ENCODE assay signal across 1 cellular context in the genomic region with DNA sequence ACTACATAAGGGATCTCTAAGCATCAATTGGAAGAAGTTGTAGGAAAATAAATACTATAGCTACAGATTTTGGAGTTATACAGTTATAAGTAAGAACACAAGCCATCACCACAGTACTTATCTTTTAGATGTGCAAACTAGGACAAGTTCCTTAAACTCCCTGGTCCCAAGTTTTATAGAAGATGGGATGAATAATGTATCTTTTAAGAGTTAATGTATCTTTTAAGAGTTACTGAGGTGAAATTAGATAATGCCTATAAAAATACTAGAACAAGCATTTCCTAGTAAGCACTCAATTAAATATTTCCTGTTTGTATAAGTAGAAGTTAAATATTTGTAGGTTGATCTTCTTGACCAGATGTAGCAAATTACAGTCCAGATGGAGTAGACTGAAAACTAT.
TF ChIP-seq lines count a peak whose summit lies in the region.

No MANE protein-coding gene starts in this region.

TF ChIP-seq in IMR-90, 13 proteins besides CTCF, POLR2A, EP300 and RAD21 (continued from another document):
- TF ChIP-seq RFX5 (IDR thresholded peaks at IDR 0.05; ENCODE audit: low read depth, low read length): no peak
- no peak for TF ChIP-seq CEBPB (IDR thresholded peaks at IDR 0.05; ENCODE audit: low read depth, low read length)
- no peak for TF ChIP-seq RCOR1 (IDR thresholded peaks at IDR 0.05; ENCODE audit: insufficient replicate concordance, low read length)
- no peak for TF ChIP-seq MAZ (IDR thresholded peaks at IDR 0.05; ENCODE audit: borderline replicate concordance, low read depth, low read length)
- no peak for TF ChIP-seq NFE2L2 (IDR thresholded peaks at IDR 0.05; ENCODE audit: low read depth, low read length)
- TF ChIP-seq, protein P1, sequence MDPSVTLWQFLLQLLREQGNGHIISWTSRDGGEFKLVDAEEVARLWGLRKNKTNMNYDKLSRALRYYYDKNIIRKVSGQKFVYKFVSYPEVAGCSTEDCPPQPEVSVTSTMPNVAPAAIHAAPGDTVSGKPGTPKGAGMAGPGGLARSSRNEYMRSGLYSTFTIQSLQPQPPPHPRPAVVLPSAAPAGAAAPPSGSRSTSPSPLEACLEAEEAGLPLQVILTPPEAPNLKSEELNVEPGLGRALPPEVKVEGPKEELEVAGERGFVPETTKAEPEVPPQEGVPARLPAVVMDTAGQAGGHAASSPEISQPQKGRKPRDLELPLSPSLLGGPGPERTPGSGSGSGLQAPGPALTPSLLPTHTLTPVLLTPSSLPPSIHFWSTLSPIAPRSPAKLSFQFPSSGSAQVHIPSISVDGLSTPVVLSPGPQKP (IDR thresholded peaks at IDR 0.05; ENCODE audit: borderline replicate concordance, low read depth, low read length): no peak
- TF ChIP-seq SMC3 (IDR thresholded peaks at IDR 0.05; ENCODE audit: low read depth, low read length): no peak
- no peak for TF ChIP-seq MAFK (IDR thresholded peaks at IDR 0.05; ENCODE audit: low read depth, low read length)
- TF ChIP-seq USF2 (IDR thresholded peaks at IDR 0.05; ENCODE audit: low read depth, low read length): no peak
